8 cellular contexts compared by ENCODE assay signal in genomic region chr2:98822301-98823164, GRCh38.
DNase-seq lines count a peak whose midpoint lies in the region; ATAC-seq and TF ChIP-seq lines count a peak whose summit lies in the region.

No MANE protein-coding gene starts in this region.

- BruUV-seq in PC-9 (replicated peaks; lab: Mats Ljungman, UMichigan), result no TSS peak

- H3K36me3 ChIP-seq in NT2/D1 (ENCODE audit: insufficient read depth, insufficient read length, low read length) (no peaks in the 10 kb centered on the region), gastrocnemius medialis (no peaks in the 10 kb centered on the region), PC-9 (ENCODE audit: low read depth) (no peaks in the 10 kb centered on the region)

- no peak overlapping the region for H3K4me2 ChIP-seq in PC-9

- no peaks in the 10 kb centered on the region for H3K79me2 ChIP-seq in PC-9 (ENCODE audit: low read depth)

- POLR2A ChIA-PET in PC-9 (lab: Charles Lee; ENCODE audit: unreplicated experiment), result no interaction called here

- no peaks in the 10 kb centered on the region for H4K20me1 ChIP-seq in PC-9 (ENCODE audit: insufficient read depth)

- H3K9me3 Mint-ChIP-seq in activated naive CD4-positive, alpha-beta T cell treated with anti-CD3 and anti-CD28 coated beads, Interleukin-2, amount 50 U/mL, for 72 hours, result no peaks in the 10 kb centered on the region

- peak overlapping the region; percentile 34 for H3K4me3 ChIP-seq in NT2/D1 (ENCODE audit: insufficient read length, low read depth)
- peak overlapping the region; percentile 52 for H3K4me3 ChIP-seq in right cardiac atrium (ENCODE audit: low read length)
- peak overlapping the region; percentile 36 to 62 (median 52) for H3K4me3 ChIP-seq in gastrocnemius medialis
- no peak overlapping the region for H3K4me3 ChIP-seq in PC-9

- TF ChIP-seq POLR2A in gastrocnemius medialis (IDR thresholded peaks at IDR 0.05), result peak in 1 of 2 donors; percentile 19

- H3F3A ChIP-seq in PC-9 (ENCODE audit: insufficient read depth, low read depth), result 0 out of 2 replicates have a peak, but pooled peaks cover 3% of the 10 kb centered on the region

- intact Hi-C loops in right cardiac atrium (cut with DNase I), result loop anchor here in 2 of 4 donors (10.0 kb wide), 2 partner anchors 88 to 98 kb away; partner anchors contain the start of gene MGAT4A (in 1 of the 2)
- intact Hi-C loops in gastrocnemius medialis (cut with DNase I; ENCODE audit: low total_unique reads), result no loop called here
- intact Hi-C loops in PC-9 (cut with micrococcal nuclease; ENCODE audit: unreplicated experiment), result no loop called here

- peaks cover 5% of the 10 kb centered on the region for H3K4me1 ChIP-seq in NT2/D1 (ENCODE audit: insufficient read depth, insufficient read length)
- H3K4me1 ChIP-seq in right cardiac atrium (ENCODE audit: control insufficient read depth, insufficient read depth, low read length), result peaks cover 12% of the 10 kb centered on the region
- H3K4me1 ChIP-seq in gastrocnemius medialis, result peaks cover 0 to 21% of the 10 kb centered on the region in 2 donors
- peaks cover 12% of the 10 kb centered on the region for H3K4me1 ChIP-seq in PC-9 (replicated peaks; ENCODE audit: insufficient read depth)

- DNase-seq in NT2/D1 (ENCODE audit: low read depth, low spot score), result no peak
- DNase-seq in activated naive CD4-positive, alpha-beta T cell treated with anti-CD3 and anti-CD28 coated beads, Interleukin-2, amount 50 U/mL, for 72 hours (ENCODE audit: low spot score in 2 of 2), result peak in 1 of 2 donors; percentile 75
- DNase-seq in right cardiac atrium, result peak; percentile 69 to 88 (median 87)
- no peak for DNase-seq in gastrocnemius medialis
- no peak for DNase-seq in PC-9
- DNase-seq in NCI-H510A treated with DMSO at 0.1 percent for 48 hours (lab: John Stamatoyannopoulos, UW), result no peak

- peaks cover 41% of the 10 kb centered on the region for H3K27me3 ChIP-seq in NT2/D1 (ENCODE audit: insufficient read depth, insufficient read length)
- H3K27me3 ChIP-seq in right cardiac atrium (ENCODE audit: control insufficient read depth, insufficient read depth), result no peaks in the 10 kb centered on the region
- H3K27me3 ChIP-seq in gastrocnemius medialis, result peaks cover 9 to 27% (median 23%) of the 10 kb centered on the region in 3 donors
- no peaks in the 10 kb centered on the region for H3K27me3 ChIP-seq in PC-9 (ENCODE audit: insufficient read depth, low read depth)

- TF ChIP-seq CTCF in gastrocnemius medialis (IDR thresholded peaks at IDR 0.05 in 4 of 5, conservative IDR thresholded peaks at IDR 0.05 in 1 of 5), result peak in 2 of 5 experiments; percentile 15 to 19
- TF ChIP-seq CTCF in PC-9 (conservative IDR thresholded peaks at IDR 0.05), result no peak

- in situ Hi-C loops in gastrocnemius medialis (cut with MboI; ENCODE audit: low sequenced_read_pairs in 4 of 4), result no loop called here

- peak; percentile 79 to 92 for ATAC-seq in activated naive CD4-positive, alpha-beta T cell treated with anti-CD3 and anti-CD28 coated beads, Interleukin-2, amount 50 U/mL, for 72 hours
- ATAC-seq in right cardiac atrium, result peak; percentile 82 to 87
- peak; percentile 52 to 58 for ATAC-seq in gastrocnemius medialis
- ATAC-seq in GM21381 (IDR thresholded peaks at IDR 0.05; ENCODE audit: unreplicated experiment), result no peak
- ATAC-seq in GM18498 (IDR thresholded peaks at IDR 0.05; ENCODE audit: unreplicated experiment), result no peak

- H3K9ac ChIP-seq in NT2/D1 (ENCODE audit: insufficient read length, low read depth), result peak overlapping the region; percentile 68

- no peaks in the 10 kb centered on the region for H3K9me2 ChIP-seq in PC-9 (ENCODE audit: insufficient read depth)

- 14% methylated on average over 117 of the region's 117 CpGs for WGBS in right cardiac atrium

- peak overlapping the region; percentile 80 for H3K27ac ChIP-seq in right cardiac atrium (ENCODE audit: low read length)
- H3K27ac ChIP-seq in gastrocnemius medialis, result peak overlapping the region; percentile 73 to 80 (median 76)
- no peak overlapping the region for H3K27ac ChIP-seq in PC-9

- CTCF ChIA-PET in PC-9 (lab: Charles Lee), result no interaction called here

- H3K27ac Mint-ChIP-seq in activated naive CD4-positive, alpha-beta T cell treated with anti-CD3 and anti-CD28 coated beads, Interleukin-2, amount 50 U/mL, for 72 hours, result no peak overlapping the region

- H2AFZ ChIP-seq in PC-9, result no peak overlapping the region

- H3K9me3 ChIP-seq in NT2/D1 (ENCODE audit: insufficient read depth, low read length) (peaks cover 11% of the 10 kb centered on the region; the same call in 1 of the 2 replicates), right cardiac atrium (ENCODE audit: control insufficient read depth, low read length) (no peaks in the 10 kb centered on the region), gastrocnemius medialis (no peaks in the 10 kb centered on the region), PC-9 (ENCODE audit: insufficient read depth, low read depth) (no peaks in the 10 kb centered on the region)

- peaks cover 4 to 5% of the 10 kb centered on the region in 2 donors for H3K36me3 Mint-ChIP-seq in activated naive CD4-positive, alpha-beta T cell treated with anti-CD3 and anti-CD28 coated beads, Interleukin-2, amount 50 U/mL, for 72 hours

Comparison
In these comparisons a context has a peak if more than half of its experiments do, and no peak if none do; other contexts are left out.
1. DNase-seq: peak in right cardiac atrium (3 of 3); none in NT2/D1 (single experiment), gastrocnemius medialis (0 of 2), PC-9 (0 of 2) and NCI-H510A treated with DMSO at 0.1 percent for 48 hours (single experiment).
2. ATAC-seq: peak in activated naive CD4-positive, alpha-beta T cell treated with anti-CD3 and anti-CD28 coated beads, Interleukin-2, amount 50 U/mL, for 72 hours (2 of 2), right cardiac atrium (2 of 2) and gastrocnemius medialis (2 of 2); none in GM21381 (single experiment) and GM18498 (single experiment).